13 cellular contexts compared by ENCODE assay signal in genomic region chr7:80313067-80313626, GRCh38.
"Had no signal": no experiment of that assay in that cellular context is flagged by ENCODE, and none has a peak within 500 bp of the region (broad histone marks: within the 10 kb centered on the region; RNA-seq: fewer than 3 reads in every experiment).

No MANE protein-coding gene starts in this region.

- H3K4me3 Mint-ChIP-seq: neural crest cell; T-helper 2 cell treated with Interferon-gamma antibody and Interleukin-4, amounts not matched to agents 5 μg/mL and 100 μg/mL, for 36 hours had no signal

- H3K4me3 ChIP-seq: ovary, tibial artery had no signal

- H3K9me3 Mint-ChIP-seq: neural crest cell; T-helper 2 cell treated with Interferon-gamma antibody and Interleukin-4, amounts not matched to agents 5 μg/mL and 100 μg/mL, for 36 hours had no signal

- FAIRE-seq: endometrium had no signal

- H3K9me3 ChIP-seq: ovary, tibial artery had no signal

- H3K27ac ChIP-seq: ovary had no signal

- H3K27me3 ChIP-seq: ovary, tibial artery had no signal

- DNase-seq: activated CD4-positive, CD25-positive, alpha-beta regulatory T cell treated with anti-CD3 and anti-CD28 coated beads, Interleukin-2, amount 50 U/mL, for 72 hours; activated naive CD4-positive, alpha-beta T cell; aorta; foreskin fibroblast; glutamatergic neuron; midbrain; ovary; stimulated activated CD4-positive, alpha-beta T cell treated with anti-CD3 and anti-CD28 coated beads, Interleukin-12 subunit alpha, Interleukin-12 subunit beta, amount 100 ng/mL, for 4 hours; stimulated activated CD4-positive, alpha-beta T cell treated with anti-CD3 and anti-CD28 coated beads, Interleukin-2, amount 100 ng/mL, for 24 hours; tibial artery had no signal

- H3K27ac Mint-ChIP-seq: T-helper 2 cell treated with Interferon-gamma antibody and Interleukin-4, amounts not matched to agents 5 μg/mL and 100 μg/mL, for 36 hours had no signal

- H3K36me3 ChIP-seq: ovary, tibial artery had no signal
